In genomic region chr15:75453703-75454470, GRCh38 we compare ENCODE assay signal across 1 cellular context.
TF ChIP-seq lines count a peak whose summit lies in the region.

No MANE protein-coding gene starts in this region.

TF ChIP-seq in GM12878, 131 proteins besides CTCF, POLR2A, EP300 and RAD21 (continued from another document):
- TF ChIP-seq IRF4 (IDR thresholded peaks at IDR 0.05; ENCODE audit: low read depth, low read length) (no peak), ATF3 (IDR thresholded peaks at IDR 0.05; ENCODE audit: borderline replicate concordance, extremely low read depth, low read depth, low read length) (no peak), TARDBP (IDR thresholded peaks at IDR 0.05; ENCODE audit: borderline replicate concordance) (no peak), SMAD5 (IDR thresholded peaks at IDR 0.05; ENCODE audit: low read depth) (peak; percentile 53; the same call in 1 of the 2 replicates), SMC3 (IDR thresholded peaks at IDR 0.05; ENCODE audit: borderline replicate concordance, low read length) (no peak), TCF3 (IDR thresholded peaks at IDR 0.05; ENCODE audit: borderline replicate concordance, insufficient read depth, low read depth, low read length) (no peak), BMI1 (IDR thresholded peaks at IDR 0.05; ENCODE audit: borderline replicate concordance) (no peak), TBL1XR1 (IDR thresholded peaks at IDR 0.05; ENCODE audit: low read depth, low read length) (no peak), RUNX3 (IDR thresholded peaks at IDR 0.05; ENCODE audit: low read length) (no peak), ZBED1 (IDR thresholded peaks at IDR 0.05; ENCODE audit: borderline replicate concordance) (no peak), BHLHE40 (IDR thresholded peaks at IDR 0.05; ENCODE audit: borderline replicate concordance in 1 of 2, low read depth in 2 of 2, low read length in 1 of 2) (peak; percentile 62 to 80; a peak in 3 of 4 replicates), POLR2AphosphoS5 (IDR thresholded peaks at IDR 0.05; ENCODE audit: low read length) (peak; percentile 90), ZNF687 (IDR thresholded peaks at IDR 0.05) (peak; percentile 23; the same call in 1 of the 2 replicates), BCL11A (IDR thresholded peaks at IDR 0.05; ENCODE audit: low read depth, low read length) (no peak), RCOR1 (conservative IDR thresholded peaks at IDR 0.05; ENCODE audit: low read depth, low read length) (no peak), FOXK2 (IDR thresholded peaks at IDR 0.05) (no peak), NFYA (IDR thresholded peaks at IDR 0.05; ENCODE audit: borderline replicate concordance, low read depth, low read length) (no peak), ZNF24 (IDR thresholded peaks at IDR 0.05) (no peak), CBX3 (IDR thresholded peaks at IDR 0.05; ENCODE audit: borderline replicate concordance, low read depth) (no peak), JUND (IDR thresholded peaks at IDR 0.05; ENCODE audit: low read depth, low read length) (no peak), RB1 (IDR thresholded peaks at IDR 0.05; ENCODE audit: borderline replicate concordance) (peak; percentile 27; the same call in 1 of the 2 replicates), ATF2 (IDR thresholded peaks at IDR 0.05; ENCODE audit: low read length) (no peak), EGR1 (IDR thresholded peaks at IDR 0.05; ENCODE audit: borderline replicate concordance in 1 of 2, low read depth in 2 of 2, low read length in 2 of 2) (peak in 1 of 2 experiments; percentile 17; a peak in 1 of 3 replicates), RBBP5 (conservative IDR thresholded peaks at IDR 0.05) (no peak), SMARCA5 (IDR thresholded peaks at IDR 0.05) (no peak), HCFC1 (IDR thresholded peaks at IDR 0.05; ENCODE audit: low read length) (0 out of 2 replicates have a peak, but pooled peaks have one; percentile 26), KLF5 (IDR thresholded peaks at IDR 0.05; ENCODE audit: partially characterized antibody) (no peak), IRF3 (IDR thresholded peaks at IDR 0.05) (peak; percentile 79), REST (IDR thresholded peaks at IDR 0.05; ENCODE audit: low read depth, low read length) (no peak), TCF12 (IDR thresholded peaks at IDR 0.05; ENCODE audit: low read depth, low read length) (0 out of 2 replicates have a peak, but pooled peaks have one; percentile 5), SUZ12 (IDR thresholded peaks at IDR 0.05; ENCODE audit: unreplicated experiment) (no peak), ZNF592 (IDR thresholded peaks at IDR 0.05) (no peak), USF1 (IDR thresholded peaks at IDR 0.05; ENCODE audit: borderline replicate concordance, extremely low read length, insufficient read depth, low read depth, low read length) (no peak), HDGF (IDR thresholded peaks at IDR 0.05) (peak; percentile 96), POLR2AphosphoS2 (IDR thresholded peaks at IDR 0.05; ENCODE audit: low read depth, low read length) (no peak), FOXM1 (IDR thresholded peaks at IDR 0.05; ENCODE audit: low read depth, low read length) (no peak), USF2 (IDR thresholded peaks at IDR 0.05; ENCODE audit: borderline replicate concordance, low read depth, low read length) (no peak), ASH2L (IDR thresholded peaks at IDR 0.05; ENCODE audit: borderline replicate concordance, low read depth) (no peak), MLLT1 (IDR thresholded peaks at IDR 0.05) (peak; percentile 46; the same call in 1 of the 2 replicates), SPI1 (IDR thresholded peaks at IDR 0.05; ENCODE audit: borderline replicate concordance, insufficient read depth, low read depth, low read length) (peak; percentile 69), MTA2 (IDR thresholded peaks at IDR 0.05; ENCODE audit: low read depth) (no peak), SIN3A (IDR thresholded peaks at IDR 0.05; ENCODE audit: low read depth, low read length) (peak; percentile 73), POU2F2 (IDR thresholded peaks at IDR 0.05; ENCODE audit: borderline replicate concordance, low read depth, low read length) (no peak), ATF7 (IDR thresholded peaks at IDR 0.05; ENCODE audit: low read depth) (peak; percentile 86), SREBF2 (IDR thresholded peaks at IDR 0.05; ENCODE audit: low read length) (no peak)
